ENCODE assay signal across 9 cellular contexts in genomic region chr12:6699259-6699988, GRCh38. TPM values are rescaled to one million over a fixed set of nuclear protein-coding genes. Genes with fewer than 3 reads are reported as not detected.
DNase-seq lines count a peak whose midpoint lies in the region; ATAC-seq, FAIRE-seq and TF ChIP-seq lines count a peak whose summit lies in the region.
"Had no signal": no experiment of that assay in that cellular context is flagged by ENCODE, and none has a peak within 500 bp of the region (broad histone marks: within the 10 kb centered on the region; RNA-seq: fewer than 3 reads in every experiment).

No MANE protein-coding gene starts in this region.

- peak overlapping the region; percentile 86 for H3K27ac Mint-ChIP-seq in activated naive CD4-positive, alpha-beta T cell treated with anti-CD3 and anti-CD28 coated beads, Interleukin-2, amount 50 U/mL, for 24 hours

- peaks cover 21% of the 10 kb centered on the region for H3K4me1 Mint-ChIP-seq in activated naive CD4-positive, alpha-beta T cell treated with anti-CD3 and anti-CD28 coated beads, Interleukin-2, amount 50 U/mL, for 24 hours

- peak overlapping the region; percentile 46 to 62 for H3K27ac ChIP-seq in ascending aorta
- no peak overlapping the region for H3K27ac ChIP-seq in keratinocyte (ENCODE audit: control insufficient read depth, insufficient read depth, low read length)
- no peak overlapping the region for H3K27ac ChIP-seq in upper lobe of right lung

- H3K36me3 ChIP-seq in ascending aorta (peaks cover 0 to 2% of the 10 kb centered on the region in 2 donors), keratinocyte (ENCODE audit: control insufficient read depth in 2 of 2, extremely low read depth in 1 of 2, insufficient read depth in 2 of 2, low read length in 2 of 2) (no peaks in the 10 kb centered on the region), upper lobe of right lung (no peaks in the 10 kb centered on the region)

- no peaks in the 10 kb centered on the region for H3K9me1 ChIP-seq in keratinocyte (ENCODE audit: control insufficient read depth, extremely low read depth, insufficient read depth, low read length)

- H3K4me1 ChIP-seq in ascending aorta: peaks cover 0 to 8% of the 10 kb centered on the region in 2 donors
- H3K4me1 ChIP-seq in keratinocyte (ENCODE audit: control insufficient read depth, extremely low read depth, insufficient read depth, low read length): peaks cover 3% of the 10 kb centered on the region
- H3K4me1 ChIP-seq in upper lobe of right lung: peaks cover 11% of the 10 kb centered on the region

- H3K9me3 Mint-ChIP-seq in activated naive CD4-positive, alpha-beta T cell treated with anti-CD3 and anti-CD28 coated beads, Interleukin-2, amount 50 U/mL, for 24 hours: no peaks in the 10 kb centered on the region

- no peak for ATAC-seq in upper lobe of right lung
- no peak for ATAC-seq in HG03565 (IDR thresholded peaks at IDR 0.05; ENCODE audit: unreplicated experiment)

- H3K4me3 ChIP-seq in ascending aorta (peak overlapping the region; percentile 72 to 89), keratinocyte (ENCODE audit: control insufficient read depth in 2 of 3, extremely low read depth in 1 of 3, insufficient read depth in 2 of 3, low read depth in 1 of 3, low read length in 3 of 3) (no peak overlapping the region), upper lobe of right lung (peak overlapping the region; percentile 25)

- H3K27me3 ChIP-seq in ascending aorta (no peaks in the 10 kb centered on the region), keratinocyte (ENCODE audit: control insufficient read depth, extremely low read depth, insufficient read depth, low read length) (peaks cover 45% of the 10 kb centered on the region), upper lobe of right lung (peaks cover 61% of the 10 kb centered on the region)

- H3K4me3 Mint-ChIP-seq in activated naive CD4-positive, alpha-beta T cell treated with anti-CD3 and anti-CD28 coated beads, Interleukin-2, amount 50 U/mL, for 24 hours: peak overlapping the region; percentile 80

- no peak for FAIRE-seq in keratinocyte (lab: Jason Lieb, UNC)

- H3K79me2 ChIP-seq in keratinocyte (ENCODE audit: control insufficient read depth, insufficient read depth, low read length): no peaks in the 10 kb centered on the region

- DNase-seq in activated naive CD4-positive, alpha-beta T cell (lab: John Stamatoyannopoulos, UW): no peak
- no peak for DNase-seq in ascending aorta (ENCODE audit: low spot score in 2 of 2)
- no peak for DNase-seq in keratinocyte (ENCODE audit: low read depth, low spot score)
- peak; percentile 35 for DNase-seq in upper lobe of right lung
- no peak for DNase-seq in A172 (ENCODE audit: low spot score)
- no peak for DNase-seq in NCI-H226

- H3K9ac ChIP-seq in keratinocyte (ENCODE audit: control insufficient read depth, extremely low read depth, insufficient read depth, low read length): no peak overlapping the region

- H3K36me3 Mint-ChIP-seq in activated naive CD4-positive, alpha-beta T cell treated with anti-CD3 and anti-CD28 coated beads, Interleukin-2, amount 50 U/mL, for 24 hours: no peaks in the 10 kb centered on the region

- TF ChIP-seq CTCF in ascending aorta (IDR thresholded peaks at IDR 0.05) (no peak), keratinocyte (optimal IDR thresholded peaks at IDR 0.05 in 1 of 3, IDR thresholded peaks at IDR 0.05 in 1 of 3, conservative IDR thresholded peaks at IDR 0.05 in 1 of 3; ENCODE audit: extremely low read depth in 1 of 3, insufficient read depth in 2 of 3, low read length in 3 of 3) (no peak), upper lobe of right lung (IDR thresholded peaks at IDR 0.05) (no peak)

- H4K20me1 ChIP-seq in keratinocyte (ENCODE audit: control insufficient read depth, extremely low read depth, insufficient read depth, low read length): no peaks in the 10 kb centered on the region

- dilution Hi-C loops in keratinocyte (cut with MboI; ENCODE audit: extremely low pct_ligation_motif_present, low sequenced_read_pairs): no loop called here

- H3K27me3 Mint-ChIP-seq in activated naive CD4-positive, alpha-beta T cell treated with anti-CD3 and anti-CD28 coated beads, Interleukin-2, amount 50 U/mL, for 24 hours: peaks cover 26% of the 10 kb centered on the region

- H3K4me2 ChIP-seq in keratinocyte (ENCODE audit: control insufficient read depth, extremely low read depth, insufficient read depth, low read depth, low read length): peak overlapping the region; percentile 62

- intact Hi-C loops in ascending aorta (cut with DNase I) (no loop called here), upper lobe of right lung (cut with DNase I) (no loop called here)

- H2AFZ ChIP-seq in keratinocyte (ENCODE audit: control insufficient read depth, low read length): no peak overlapping the region

- no peaks in the 10 kb centered on the region for H3K9me3 ChIP-seq in ascending aorta
- no peaks in the 10 kb centered on the region for H3K9me3 ChIP-seq in keratinocyte (ENCODE audit: control insufficient read depth, low read depth, low read length)
- no peaks in the 10 kb centered on the region for H3K9me3 ChIP-seq in upper lobe of right lung

RNA-seq across cellular contexts. Expression of gene PIANP, which starts 1.2 kb away (rescaled TPM):
- total RNA-seq in ascending aorta (not detected), upper lobe of right lung (0.20 TPM)
- polyA plus RNA-seq in keratinocyte: not detected in 3 replicates
- not detected for polyA plus RNA-seq in keratinocyte (2011; ENCODE audit: low read depth)
- polyA plus RNA-seq in keratinocyte (2011; cell fraction: cytosol; rRNA removed): not detected in 2 replicates
- 0.12 TPM in 1 of 2 replicates, not detected in the other for polyA plus RNA-seq in keratinocyte (2011; cell fraction: nucleus; rRNA removed)
- 0.09 TPM in 1 of 2 replicates, not detected in the other for polyA plus RNA-seq in keratinocyte (2012; ENCODE audit: low replicate concordance)
- 0.16 TPM in 1 of 3 replicates, not detected in the others for polyA minus RNA-seq in keratinocyte
- not detected for polyA minus RNA-seq in keratinocyte (2011; cell fraction: cytosol; rRNA and poly(A)+ RNA removed)
- polyA minus RNA-seq in keratinocyte (2011; cell fraction: nucleus; rRNA and poly(A)+ RNA removed): not detected in 2 replicates
- 0.24 and 2.3 TPM in 2 replicates for total RNA-seq in A172 (2014; rRNA removed; shearing (Covaris generic))

RNA-seq across cellular contexts. Expression of gene ZNF384, which starts 10.2 kb away (rescaled TPM):
- total RNA-seq in ascending aorta (15.1 TPM), upper lobe of right lung (53.6 TPM)
- 29.0 to 44.0 TPM (median 29.8 TPM) in 3 replicates for polyA plus RNA-seq in keratinocyte
- polyA plus RNA-seq in keratinocyte (2011; ENCODE audit: low read depth): 11.7 TPM
- 24.9 and 27.5 TPM in 2 replicates for polyA plus RNA-seq in keratinocyte (2011; cell fraction: cytosol; rRNA removed)
- 74.2 and 75.2 TPM in 2 replicates for polyA plus RNA-seq in keratinocyte (2011; cell fraction: nucleus; rRNA removed)
- polyA plus RNA-seq in keratinocyte (2012; ENCODE audit: low replicate concordance): 27.7 and 30.3 TPM in 2 replicates
- 21.3 to 60.1 TPM (median 34.4 TPM) in 3 replicates for polyA minus RNA-seq in keratinocyte
- 26.1 TPM for polyA minus RNA-seq in keratinocyte (2011; cell fraction: cytosol; rRNA and poly(A)+ RNA removed)
- 19.2 and 31.5 TPM in 2 replicates for polyA minus RNA-seq in keratinocyte (2011; cell fraction: nucleus; rRNA and poly(A)+ RNA removed)
- total RNA-seq in A172 (2014; rRNA removed; shearing (Covaris generic)): 6.4 and 9.2 TPM in 2 replicates

RNA-seq across cellular contexts. Expression of gene COPS7A, which starts 24.4 kb away (rescaled TPM):
- total RNA-seq in ascending aorta (221 TPM), upper lobe of right lung (57.9 TPM)
- 85.4 to 116 TPM (median 85.5 TPM) in 3 replicates for polyA plus RNA-seq in keratinocyte
- 17.5 TPM for polyA plus RNA-seq in keratinocyte (2011; ENCODE audit: low read depth)
- polyA plus RNA-seq in keratinocyte (2011; cell fraction: cytosol; rRNA removed): 109 and 111 TPM in 2 replicates
- polyA plus RNA-seq in keratinocyte (2011; cell fraction: nucleus; rRNA removed): 118 and 136 TPM in 2 replicates
- polyA plus RNA-seq in keratinocyte (2012; ENCODE audit: low replicate concordance): 53.8 and 57.8 TPM in 2 replicates
- polyA minus RNA-seq in keratinocyte: 43.5 to 64.7 TPM (median 59.1 TPM) in 3 replicates
- 47.6 TPM for polyA minus RNA-seq in keratinocyte (2011; cell fraction: cytosol; rRNA and poly(A)+ RNA removed)
- 18.1 and 19.5 TPM in 2 replicates for polyA minus RNA-seq in keratinocyte (2011; cell fraction: nucleus; rRNA and poly(A)+ RNA removed)
- total RNA-seq in A172 (2014; rRNA removed; shearing (Covaris generic)): 40.7 and 45.7 TPM in 2 replicates

RNA-seq across cellular contexts. Expression of gene ING4, which starts 36.5 kb away (rescaled TPM):
- 2.6 TPM for total RNA-seq in ascending aorta
- 25.5 to 31.6 TPM (median 30.4 TPM) in 3 replicates for polyA plus RNA-seq in keratinocyte
- 23.5 TPM for polyA plus RNA-seq in keratinocyte (2011; ENCODE audit: low read depth)
- 28.0 and 31.8 TPM in 2 replicates for polyA plus RNA-seq in keratinocyte (2011; cell fraction: cytosol; rRNA removed)
- 55.8 and 66.2 TPM in 2 replicates for polyA plus RNA-seq in keratinocyte (2011; cell fraction: nucleus; rRNA removed)
- polyA plus RNA-seq in keratinocyte (2012; ENCODE audit: low replicate concordance): 15.8 and 34.4 TPM in 2 replicates
- polyA minus RNA-seq in keratinocyte: 2.2 to 14.1 TPM (median 10.0 TPM) in 3 replicates
- polyA minus RNA-seq in keratinocyte (2011; cell fraction: cytosol; rRNA and poly(A)+ RNA removed): 13.2 TPM
- 5.4 and 14.6 TPM in 2 replicates for polyA minus RNA-seq in keratinocyte (2011; cell fraction: nucleus; rRNA and poly(A)+ RNA removed)
- total RNA-seq in upper lobe of right lung: 38.0 TPM
- 23.7 and 27.4 TPM in 2 replicates for total RNA-seq in A172 (2014; rRNA removed; shearing (Covaris generic))

RNA-seq across cellular contexts. Expression of gene ACRBP, which starts 52.2 kb away (rescaled TPM):
- total RNA-seq in ascending aorta: 10.6 TPM
- polyA plus RNA-seq in keratinocyte: 0.07 to 0.21 TPM (median 0.09 TPM) in 3 replicates
- polyA plus RNA-seq in keratinocyte (2011; ENCODE audit: low read depth): 1.00 TPM
- polyA plus RNA-seq in keratinocyte (2011; cell fraction: cytosol; rRNA removed): 0.16 TPM in 1 of 2 replicates, not detected in the other
- 1.2 and 1.4 TPM in 2 replicates for polyA plus RNA-seq in keratinocyte (2011; cell fraction: nucleus; rRNA removed)
- 1.6 TPM in 1 of 2 replicates, not detected in the other for polyA plus RNA-seq in keratinocyte (2012; ENCODE audit: low replicate concordance)
- 0.76 TPM in 1 of 3 replicates, not detected in the others for polyA minus RNA-seq in keratinocyte
- not detected for polyA minus RNA-seq in keratinocyte (2011; cell fraction: cytosol; rRNA and poly(A)+ RNA removed)
- polyA minus RNA-seq in keratinocyte (2011; cell fraction: nucleus; rRNA and poly(A)+ RNA removed): not detected in 2 replicates
- total RNA-seq in upper lobe of right lung: 3.8 TPM
- 0.65 TPM in 1 of 2 replicates, not detected in the other for total RNA-seq in A172 (2014; rRNA removed; shearing (Covaris generic))
- total RNA-seq: LHCN-M2 had no signal

Comparison
In these comparisons a context has a peak if more than half of its experiments do, and no peak if none do; other contexts are left out.
1. H3K27ac ChIP-seq: peak in ascending aorta (2 of 2); none in keratinocyte (single experiment) and upper lobe of right lung (single experiment).
2. H3K4me3 ChIP-seq: peak in ascending aorta (2 of 2) and upper lobe of right lung (single experiment); none in keratinocyte (0 of 3).